ENCODE assay signal across 12 cellular contexts in genomic region chr5:150789431-150789830, GRCh38. TPM values are rescaled to one million over a fixed set of nuclear protein-coding genes. Genes with fewer than 3 reads are reported as not detected.
DNase-seq lines count a peak whose midpoint lies in the region; ATAC-seq and TF ChIP-seq lines count a peak whose summit lies in the region.
"Had no signal": no experiment of that assay in that cellular context is flagged by ENCODE, and none has a peak within 500 bp of the region (broad histone marks: within the 10 kb centered on the region; RNA-seq: fewer than 3 reads in every experiment).

No MANE protein-coding gene starts in this region.

- H3K27ac ChIP-seq in subcutaneous abdominal adipose tissue (ENCODE audit: low read depth, low read length): peak overlapping the region; percentile 99

- DNase-seq in activated naive CD4-positive, alpha-beta T cell treated with anti-CD3 and anti-CD28 coated beads, Interleukin-2, amount 10 ng/mL, durations not matched to agents 7 days and 5 days: no peak
- DNase-seq in activated naive CD4-positive, alpha-beta T cell treated with anti-CD3 and anti-CD28 coated beads, Interleukin-2, amount 50 U/mL, for 16 hours: no peak
- no peak for DNase-seq in WTC11 (ENCODE audit: low spot score)
- peak; percentile 17 for DNase-seq in fibroblast of peridontal ligament (ENCODE audit: extremely low read depth)
- DNase-seq in ureter (ENCODE audit: low spot score): no peak
- DNase-seq in NCI-H526 treated with DMSO at 0.1 percent for 48 hours (lab: John Stamatoyannopoulos, UW): no peak
- DNase-seq: NCI-H1048, NCI-H748 treated with DMSO at 0.1 percent for 48 hours had no signal

- no peaks in the 10 kb centered on the region for H3K9me3 ChIP-seq in subcutaneous abdominal adipose tissue (ENCODE audit: control insufficient read depth in 5 of 5, low read length in 5 of 5)

- TF ChIP-seq CTCF in WTC11 (IDR thresholded peaks at IDR 0.05): no peak

- ATAC-seq in WTC11 (peak; percentile 57), GM21526 (IDR thresholded peaks at IDR 0.05; ENCODE audit: low FRiP score, unreplicated experiment) (no peak)

- peaks cover 60% of the 10 kb centered on the region for H3K4me1 Mint-ChIP-seq in activated naive CD4-positive, alpha-beta T cell treated with anti-CD3 and anti-CD28 coated beads, Interleukin-2, amount 10 ng/mL, durations not matched to agents 7 days and 5 days
- H3K4me1 Mint-ChIP-seq in WTC11: peaks cover 32% of the 10 kb centered on the region

- CTCF ChIA-PET in activated naive CD4-positive, alpha-beta T cell treated with anti-CD3 and anti-CD28 coated beads, Interleukin-2, amount 10 ng/mL, durations not matched to agents 7 days and 5 days (lab: Charles Lee): interaction anchor here (0.8 to 2.3 kb wide), 6 partner anchors 9 to 89 kb away, joined by 3 to 10 read pairs (median 6); partner anchors contain the start of genes IRGM, RBM22 and SMIM3
- CTCF ChIA-PET in WTC11 (lab: Charles Lee): interaction anchor here (1.2 to 4.2 kb wide), 4 partner anchors 10 to 57 kb away, joined by 4 to 18 read pairs (median 8); partner anchors contain the start of genes DCTN4 and SMIM3

- H3K27me3 ChIP-seq in subcutaneous abdominal adipose tissue (ENCODE audit: control insufficient read depth in 5 of 5, insufficient read depth in 4 of 5, low read length in 5 of 5): no peaks in the 10 kb centered on the region

- peaks cover 36% of the 10 kb centered on the region for H3K36me3 Mint-ChIP-seq in activated naive CD4-positive, alpha-beta T cell treated with anti-CD3 and anti-CD28 coated beads, Interleukin-2, amount 10 ng/mL, durations not matched to agents 7 days and 5 days
- peaks cover 12% of the 10 kb centered on the region for H3K36me3 Mint-ChIP-seq in WTC11

- peak overlapping the region; percentile 31 for H3K4me3 Mint-ChIP-seq in activated naive CD4-positive, alpha-beta T cell treated with anti-CD3 and anti-CD28 coated beads, Interleukin-2, amount 10 ng/mL, durations not matched to agents 7 days and 5 days
- H3K4me3 Mint-ChIP-seq in WTC11: no peak overlapping the region
- H3K4me3 Mint-ChIP-seq: stimulated activated memory B cell treated with anti-CD40 and anti-IgM and Interleukin-4, amounts not matched to agents 10 μg/mL and 1 μg/mL and 100 μg/mL, for 72 hours had no signal

- H3K9ac ChIP-seq in subcutaneous abdominal adipose tissue (ENCODE audit: low read length in 5 of 5): peak overlapping the region; percentile 38 to 87 (median 62)

- H3K4me1 ChIP-seq in subcutaneous abdominal adipose tissue (ENCODE audit: control insufficient read depth in 5 of 5, insufficient read depth in 5 of 5, low read length in 5 of 5): peaks cover 10 to 70% (median 50%) of the 10 kb centered on the region in 5 donors

- H3K36me3 ChIP-seq in subcutaneous abdominal adipose tissue (ENCODE audit: control insufficient read depth in 5 of 5, insufficient read depth in 5 of 5, low read length in 5 of 5): no peaks in the 10 kb centered on the region

- H3K4me3 ChIP-seq in subcutaneous abdominal adipose tissue (ENCODE audit: low read depth in 1 of 5, low read length in 5 of 5): peak overlapping the region in 3 of 5 donors; percentile 7 to 40 (median 35)
- H3K4me3 ChIP-seq: lung had no signal

- peak overlapping the region; percentile 80 for H3K27ac Mint-ChIP-seq in activated naive CD4-positive, alpha-beta T cell treated with anti-CD3 and anti-CD28 coated beads, Interleukin-2, amount 10 ng/mL, durations not matched to agents 7 days and 5 days
- no peak overlapping the region for H3K27ac Mint-ChIP-seq in WTC11
- H3K27ac Mint-ChIP-seq: stimulated activated memory B cell treated with anti-CD40 and anti-IgM and Interleukin-4, amounts not matched to agents 10 μg/mL and 1 μg/mL and 100 μg/mL, for 72 hours had no signal

- H3K9me3 Mint-ChIP-seq in activated naive CD4-positive, alpha-beta T cell treated with anti-CD3 and anti-CD28 coated beads, Interleukin-2, amount 10 ng/mL, durations not matched to agents 7 days and 5 days: peaks cover 10% of the 10 kb centered on the region
- H3K9me3 Mint-ChIP-seq in WTC11: peaks cover 13% of the 10 kb centered on the region

- POLR2A ChIA-PET in WTC11 (lab: Charles Lee): interaction anchor here (0.5 kb wide), 1 partner anchor 463 kb away, joined by 3 read pairs; no protein-coding TSS in a partner anchor

- H3K27me3 Mint-ChIP-seq in activated naive CD4-positive, alpha-beta T cell treated with anti-CD3 and anti-CD28 coated beads, Interleukin-2, amount 10 ng/mL, durations not matched to agents 7 days and 5 days: no peaks in the 10 kb centered on the region
- H3K27me3 Mint-ChIP-seq in WTC11 (ENCODE audit: low read depth): no peaks in the 10 kb centered on the region

TF ChIP-seq in WTC11, 78 proteins besides CTCF, POLR2A, EP300 and RAD21 (continues in another document):
- TF ChIP-seq JUN (CRISPR knock-in tag; IDR thresholded peaks at IDR 0.05) (no peak), STAT6 (CRISPR knock-in tag; conservative IDR thresholded peaks at IDR 0.05; ENCODE audit: low read depth) (no peak), PREB (CRISPR knock-in tag; IDR thresholded peaks at IDR 0.05; ENCODE audit: borderline replicate concordance) (no peak), PRRX2 (CRISPR knock-in tag; IDR thresholded peaks at IDR 0.05) (no peak), ZNF317 (CRISPR knock-in tag; IDR thresholded peaks at IDR 0.05; ENCODE audit: borderline replicate concordance, low read depth) (no peak), AR (CRISPR knock-in tag; IDR thresholded peaks at IDR 0.05) (no peak), NR2C2 (CRISPR knock-in tag; IDR thresholded peaks at IDR 0.05) (no peak), ATF6 (CRISPR knock-in tag; IDR thresholded peaks at IDR 0.05) (no peak), GTF2I (CRISPR knock-in tag; conservative IDR thresholded peaks at IDR 0.05) (no peak)

RNA-seq across cellular contexts. Expression of gene SMIM3, which starts 10.9 kb away (rescaled TPM):
- total RNA-seq in WTC11 (2021): 11.1 to 14.1 TPM (median 12.2 TPM) in 3 replicates
- total RNA-seq in ureter: 23.1 TPM

RNA-seq across cellular contexts. Expression of gene DCTN4, which starts 30.6 kb away (rescaled TPM):
- total RNA-seq in WTC11 (2021): 41.1 to 43.9 TPM (median 43.2 TPM) in 3 replicates
- total RNA-seq in ureter: 93.0 TPM

RNA-seq across cellular contexts. Expression of gene IRGM, which starts 56.9 kb away (rescaled TPM):
- total RNA-seq in WTC11 (2021) (0.30 to 0.31 TPM in 2 of 3 replicates, not detected in the other), ureter (1.2 TPM)
- total RNA-seq: lung had no signal
